11 cellular contexts compared by ENCODE assay signal in the genomic region with DNA sequence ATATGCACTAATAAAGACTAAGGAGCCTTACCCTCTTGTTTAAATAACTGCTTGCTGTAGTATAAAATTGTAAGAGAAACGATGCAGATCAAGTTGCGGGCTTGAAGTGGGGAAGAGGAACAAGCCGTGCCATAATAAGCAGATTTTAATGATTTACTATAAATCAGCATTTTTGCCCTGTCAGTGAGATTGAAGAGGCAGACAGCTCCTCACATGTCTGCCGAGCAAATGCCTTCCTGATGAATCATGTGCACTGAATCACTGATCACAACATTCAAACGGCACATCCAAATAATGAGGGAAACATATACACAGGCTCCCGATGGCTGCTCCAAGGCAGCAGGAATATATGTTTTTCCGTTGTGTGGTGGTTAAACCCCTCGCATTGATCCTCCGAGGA.
A peak's percentile ranks its signal among the peaks of the same experiment; 100 is the strongest.
DNase-seq lines count a peak whose midpoint lies in the region; ATAC-seq and TF ChIP-seq lines count a peak whose summit lies in the region.
"Had no signal": no experiment of that assay in that cellular context is flagged by ENCODE, and none has a peak within 500 bp of the region (broad histone marks: within the 10 kb centered on the region; RNA-seq: fewer than 3 reads in every experiment).

No MANE protein-coding gene starts in this region.

- H3K27ac ChIP-seq in IMR-90 (ENCODE audit: insufficient read depth, low read length), result no peak overlapping the region
- H3K27ac ChIP-seq: heart left ventricle, spleen had no signal

- no peak overlapping the region for H2BK15ac ChIP-seq in IMR-90 (ENCODE audit: low read depth, low read length)

- no peaks in the 10 kb centered on the region for H3K9me3 Mint-ChIP-seq in activated T-cell treated with anti-CD3 and anti-CD28 coated beads, Interleukin-2, amount 50 U/mL, for 72 hours
- no peaks in the 10 kb centered on the region for H3K9me3 Mint-ChIP-seq in WTC11
- H3K9me3 Mint-ChIP-seq: central memory CD8-positive, alpha-beta T cell had no signal

- H3K14ac ChIP-seq in IMR-90 (replicated peaks; ENCODE audit: low read depth, low read length), result no peak overlapping the region; the same call in 1 of the 2 replicates

- H2BK120ac ChIP-seq in IMR-90 (ENCODE audit: low read depth, low read length), result peak overlapping the region; percentile 61

- H3K27ac Mint-ChIP-seq in activated T-cell treated with anti-CD3 and anti-CD28 coated beads, Interleukin-2, amount 50 U/mL, for 72 hours, result no peak overlapping the region
- H3K27ac Mint-ChIP-seq in WTC11, result no peak overlapping the region

- intact Hi-C loops in IMR-90 (cut with micrococcal nuclease) (no loop called here), cardiac septum (cut with DNase I) (no loop called here)

- H4K20me1 ChIP-seq in IMR-90 (ENCODE audit: insufficient read depth, low read length), result no peaks in the 10 kb centered on the region

- H3K4me3 Mint-ChIP-seq in activated T-cell treated with anti-CD3 and anti-CD28 coated beads, Interleukin-2, amount 50 U/mL, for 72 hours, result no peak overlapping the region
- H3K4me3 Mint-ChIP-seq in WTC11, result no peak overlapping the region
- H3K4me3 Mint-ChIP-seq: central memory CD8-positive, alpha-beta T cell had no signal

- H3K27me3 Mint-ChIP-seq in activated T-cell treated with anti-CD3 and anti-CD28 coated beads, Interleukin-2, amount 50 U/mL, for 72 hours (ENCODE audit: low read depth), result peaks cover 5% of the 10 kb centered on the region
- H3K27me3 Mint-ChIP-seq in WTC11 (ENCODE audit: low read depth), result no peaks in the 10 kb centered on the region

- peak overlapping the region in 1 of 2 experiments; percentile 43; a peak in 1 of 4 replicates for H4K8ac ChIP-seq in IMR-90 (ENCODE audit: low read depth in 2 of 2, low read length in 2 of 2)

- POLR2A ChIA-PET in BJ (lab: Charles Lee), result no interaction called here
- POLR2A ChIA-PET in IMR-90 (lab: Charles Lee; ENCODE audit: unreplicated experiment), result no interaction called here
- POLR2A ChIA-PET in WTC11 (lab: Charles Lee), result no interaction called here

- no peaks in the 10 kb centered on the region for H3K27me3 ChIP-seq in BJ (ENCODE audit: control insufficient read depth, insufficient read depth, low read length)
- peaks cover 4% of the 10 kb centered on the region; the same call in 1 of the 2 replicates for H3K27me3 ChIP-seq in IMR-90 (ENCODE audit: control insufficient read depth, insufficient read depth, low read length)

- no peaks in the 10 kb centered on the region for H3K36me3 Mint-ChIP-seq in activated T-cell treated with anti-CD3 and anti-CD28 coated beads, Interleukin-2, amount 50 U/mL, for 72 hours (ENCODE audit: insufficient read depth in 2 of 2)
- no peaks in the 10 kb centered on the region for H3K36me3 Mint-ChIP-seq in WTC11

- H3K4me1 ChIP-seq in IMR-90 (ENCODE audit: control insufficient read depth, insufficient read depth, low read length), result peaks cover 3% of the 10 kb centered on the region; the same call in 1 of the 2 replicates
- H3K4me1 ChIP-seq: heart left ventricle, spleen had no signal

- in situ Hi-C loops in IMR-90 (cut with MboI; ENCODE audit: low sequenced_read_pairs), result loop anchor here (25.0 kb wide), 1 partner anchor 1171 kb away; no protein-coding TSS in a partner anchor

- peak overlapping the region; percentile 69; the same call in 1 of the 2 replicates for H3K4ac ChIP-seq in IMR-90 (ENCODE audit: low read depth, low read length)

- H3K9me1 ChIP-seq in IMR-90 (ENCODE audit: insufficient read depth, low read length), result no peaks in the 10 kb centered on the region

- H4K91ac ChIP-seq in IMR-90 (ENCODE audit: insufficient read depth, low read depth, low read length), result no peak overlapping the region

- no peak overlapping the region for H3K56ac ChIP-seq in IMR-90 (ENCODE audit: extremely low read depth, insufficient read depth, low read length)

- no peak for TF ChIP-seq POLR2A in IMR-90 (IDR thresholded peaks at IDR 0.05; ENCODE audit: low read depth, low read length)

- DNase-seq in BJ (ENCODE audit: low read depth) (peak; percentile 9), IMR-90 (peak; percentile 78), cardiac fibroblast (ENCODE audit: low read depth in 2 of 2) (peak; percentile 5 to 67), myocyte (ENCODE audit: low read depth) (peak; percentile 65), cardiac septum (ENCODE audit: low spot score) (no peak), WTC11 (ENCODE audit: low spot score) (no peak)
- DNase-seq in activated T-cell treated with anti-CD3 and anti-CD28 coated beads, Interleukin-2, amount 50 U/mL, for 72 hours, result no peak
- DNase-seq: heart left ventricle, spleen had no signal

- no peak overlapping the region for H3K18ac ChIP-seq in IMR-90 (ENCODE audit: low read depth, low read length)

- ATAC-seq in IMR-90 (ENCODE audit: low read depth) (peak; percentile 86), WTC11 (no peak), GM21717 (IDR thresholded peaks at IDR 0.05; ENCODE audit: unreplicated experiment) (no peak)
- ATAC-seq in activated T-cell treated with anti-CD3 and anti-CD28 coated beads, Interleukin-2, amount 50 U/mL, for 72 hours (replicated peaks in 1 of 2), result no peak
- ATAC-seq: heart left ventricle had no signal

- no TSS peak for BruUV-seq in IMR-90 (replicated peaks; lab: Mats Ljungman, UMichigan)

- no peak overlapping the region for H3K23ac ChIP-seq in IMR-90 (ENCODE audit: low read depth, low read length)

- no peak for TF ChIP-seq RAD21 in IMR-90 (IDR thresholded peaks at IDR 0.05; ENCODE audit: low read length)

- H3K4me2 ChIP-seq in IMR-90 (ENCODE audit: low read depth, low read length), result peak overlapping the region; percentile 35

- dilution Hi-C loops in IMR-90 (cut with HindIII; ENCODE audit: low sequenced_read_pairs, unreplicated experiment), result no loop called here

- H3K79me1 ChIP-seq in IMR-90 (ENCODE audit: low read depth in 1 of 2, low read length in 2 of 2), result no peaks in the 10 kb centered on the region

- no peak overlapping the region for H3K4me3 ChIP-seq in BJ (ENCODE audit: low read depth, low read length)
- H3K4me3 ChIP-seq in IMR-90 (ENCODE audit: insufficient read depth, low read depth, low read length), result no peak overlapping the region
- no peak overlapping the region for H3K4me3 ChIP-seq in cardiac fibroblast (replicated peaks in 1 of 2; ENCODE audit: low read depth in 2 of 2, low read length in 2 of 2)
- H3K4me3 ChIP-seq: heart left ventricle, spleen had no signal

- CTCF ChIA-PET in BJ (lab: Yijun Ruan, JAX), result no interaction called here
- CTCF ChIA-PET in IMR-90 (lab: Yijun Ruan, JAX), result no interaction called here
- CTCF ChIA-PET in WTC11 (lab: Charles Lee), result interaction anchor here (1.4 kb wide), 1 partner anchor 12 kb away, joined by 4 read pairs; no protein-coding TSS in a partner anchor

- H3K9ac ChIP-seq in IMR-90 (ENCODE audit: low read depth, low read length), result no peak overlapping the region

- no peaks in the 10 kb centered on the region for H3K9me3 ChIP-seq in IMR-90 (ENCODE audit: control insufficient read depth, insufficient read depth, low read length)
- H3K9me3 ChIP-seq: heart left ventricle, spleen had no signal

- no CpG with 5 or more reads among the region's 9 CpGs for WGBS in IMR-90 (ENCODE audit: extremely low coverage in 2 of 2, insufficient read length in 1 of 2), 2 experiments

- H2AK9ac ChIP-seq in IMR-90 (replicated peaks; ENCODE audit: low read depth, low read length, poor library complexity), result no peak overlapping the region

- H2AFZ ChIP-seq in IMR-90 (replicated peaks; ENCODE audit: low read length, poor library complexity), result peak overlapping the region; percentile 83

- H4K5ac ChIP-seq in IMR-90 (ENCODE audit: low read depth, low read length), result no peak overlapping the region

- no peak overlapping the region for H2BK5ac ChIP-seq in IMR-90 (ENCODE audit: low read depth, low read length, poor library complexity, severe bottlenecking)

- no peak overlapping the region for H2AK5ac ChIP-seq in IMR-90 (ENCODE audit: low read depth, low read length)

- H3K4me1 Mint-ChIP-seq in activated T-cell treated with anti-CD3 and anti-CD28 coated beads, Interleukin-2, amount 50 U/mL, for 72 hours (ENCODE audit: low read depth), result no peaks in the 10 kb centered on the region
- H3K4me1 Mint-ChIP-seq in WTC11, result peaks cover 18% of the 10 kb centered on the region
- H3K4me1 Mint-ChIP-seq: central memory CD8-positive, alpha-beta T cell had no signal

- H3K36me3 ChIP-seq in BJ (ENCODE audit: control insufficient read depth, insufficient read depth, low read length) (no peaks in the 10 kb centered on the region), IMR-90 (ENCODE audit: control insufficient read depth, insufficient read depth, low read length) (no peaks in the 10 kb centered on the region)
- H3K36me3 ChIP-seq: heart left ventricle, spleen had no signal

- H2BK20ac ChIP-seq in IMR-90 (ENCODE audit: low read depth, low read length), result no peak overlapping the region

- TF ChIP-seq CTCF in BJ (IDR thresholded peaks at IDR 0.05; ENCODE audit: insufficient read depth, low read depth, low read length) (no peak), IMR-90 (conservative IDR thresholded peaks at IDR 0.05; ENCODE audit: low read depth, low read length) (no peak), cardiac fibroblast (IDR thresholded peaks at IDR 0.05; ENCODE audit: low read depth, low read length) (no peak), WTC11 (IDR thresholded peaks at IDR 0.05) (no peak)

TF ChIP-seq in IMR-90, 13 proteins besides CTCF, POLR2A, EP300 and RAD21 (continues in another document):
- peak; percentile 50; the same call in 1 of the 2 replicates for TF ChIP-seq FOS (IDR thresholded peaks at IDR 0.05; ENCODE audit: low read depth, low read length)
- TF ChIP-seq CHD1 (IDR thresholded peaks at IDR 0.05; ENCODE audit: low read depth, low read length), result no peak
- TF ChIP-seq, protein P1, sequence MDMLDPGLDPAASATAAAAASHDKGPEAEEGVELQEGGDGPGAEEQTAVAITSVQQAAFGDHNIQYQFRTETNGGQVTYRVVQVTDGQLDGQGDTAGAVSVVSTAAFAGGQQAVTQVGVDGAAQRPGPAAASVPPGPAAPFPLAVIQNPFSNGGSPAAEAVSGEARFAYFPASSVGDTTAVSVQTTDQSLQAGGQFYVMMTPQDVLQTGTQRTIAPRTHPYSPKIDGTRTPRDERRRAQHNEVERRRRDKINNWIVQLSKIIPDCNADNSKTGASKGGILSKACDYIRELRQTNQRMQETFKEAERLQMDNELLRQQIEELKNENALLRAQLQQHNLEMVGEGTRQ (IDR thresholded peaks at IDR 0.05; ENCODE audit: low read depth, low read length), result no peak

Comparison
In these comparisons a context has a peak if more than half of its experiments do, and no peak if none do; other contexts are left out.
1. DNase-seq: peak in BJ (single experiment), IMR-90 (single experiment), cardiac fibroblast (2 of 2) and myocyte (single experiment); none in cardiac septum (single experiment), activated T-cell treated with anti-CD3 and anti-CD28 coated beads, Interleukin-2, amount 50 U/mL, for 72 hours (0 of 2) and WTC11 (single experiment).